ENCODE assay signal across 22 cellular contexts in genomic region chr14:58216544-58216943, GRCh38. TPM values are rescaled to one million over a fixed set of nuclear protein-coding genes. Genes with fewer than 3 reads are reported as not detected.
DNase-seq lines count a peak whose midpoint lies in the region; ATAC-seq, FAIRE-seq and TF ChIP-seq lines count a peak whose summit lies in the region.
"Had no signal": no experiment of that assay in that cellular context is flagged by ENCODE, and none has a peak within 500 bp of the region (broad histone marks: within the 10 kb centered on the region; RNA-seq: fewer than 3 reads in every experiment).

No MANE protein-coding gene starts in this region.

- no peaks in the 10 kb centered on the region for H3K9me2 ChIP-seq in hepatocyte (replicated peaks; ENCODE audit: insufficient read depth)

- H3K27me3 Mint-ChIP-seq in chondrocyte (ENCODE audit: low read depth) (no peaks in the 10 kb centered on the region), nephron progenitor cell (ENCODE audit: low read depth, poor library complexity) (no peaks in the 10 kb centered on the region)
- H3K27me3 Mint-ChIP-seq: activated CD8-positive, alpha-beta memory T cell treated with anti-CD3 and anti-CD28 coated beads, Interleukin-2, amount 10 ng/mL, durations not matched to agents 7 days and 5 days; brain had no signal

- H4K20me1 ChIP-seq in hepatocyte (ENCODE audit: insufficient read depth, poor library complexity, severe bottlenecking): no peaks in the 10 kb centered on the region
- H4K20me1 ChIP-seq: BLaER1 had no signal

- no peaks in the 10 kb centered on the region for H3K36me3 ChIP-seq in hepatocyte (replicated peaks; ENCODE audit: insufficient read depth, low read depth)

- peak; percentile 46 for FAIRE-seq in D721Med (lab: Jason Lieb, UNC)

- H3K4me3 Mint-ChIP-seq in chondrocyte (ENCODE audit: unreplicated experiment) (no peak overlapping the region), nephron progenitor cell (no peak overlapping the region)
- H3K4me3 Mint-ChIP-seq: activated CD8-positive, alpha-beta memory T cell treated with anti-CD3 and anti-CD28 coated beads, Interleukin-2, amount 10 ng/mL, durations not matched to agents 7 days and 5 days; brain; stimulated activated effector memory CD8-positive, alpha-beta T cell treated with anti-CD3 and anti-CD28 coated beads, Interleukin-12 subunit alpha, Interleukin-12 subunit beta, amount 100 ng/mL, for 72 hours had no signal

- peak overlapping the region; percentile 42 for H3K27ac Mint-ChIP-seq in chondrocyte (ENCODE audit: unreplicated experiment)
- H3K27ac Mint-ChIP-seq in nephron progenitor cell: peak overlapping the region; percentile 52
- H3K27ac Mint-ChIP-seq: activated CD8-positive, alpha-beta memory T cell treated with anti-CD3 and anti-CD28 coated beads, Interleukin-2, amount 10 ng/mL, durations not matched to agents 7 days and 5 days; stimulated activated effector memory CD8-positive, alpha-beta T cell treated with anti-CD3 and anti-CD28 coated beads, Interleukin-12 subunit alpha, Interleukin-12 subunit beta, amount 100 ng/mL, for 72 hours had no signal

- no peaks in the 10 kb centered on the region for H3K9me3 ChIP-seq in hepatocyte (ENCODE audit: low read depth)
- H3K9me3 ChIP-seq: BLaER1, spleen, tibial artery had no signal

- H2AFZ ChIP-seq in hepatocyte: no peak overlapping the region
- H2AFZ ChIP-seq: parathyroid adenoma had no signal

- no peak overlapping the region for H3K4me3 ChIP-seq in hepatocyte
- H3K4me3 ChIP-seq: BLaER1, spleen, tibial artery had no signal

- no peaks in the 10 kb centered on the region for H3K27me3 ChIP-seq in hepatocyte
- H3K27me3 ChIP-seq: BLaER1, spleen, tibial artery had no signal

- H3K36me3 Mint-ChIP-seq in chondrocyte (ENCODE audit: low read depth) (peaks cover 25% of the 10 kb centered on the region), nephron progenitor cell (ENCODE audit: low read depth) (peaks cover 55% of the 10 kb centered on the region)

- no peak overlapping the region for H3K27ac ChIP-seq in hepatocyte
- H3K27ac ChIP-seq: BLaER1, parathyroid adenoma, spleen, tibial artery had no signal

- no peaks in the 10 kb centered on the region for H3K79me2 ChIP-seq in hepatocyte
- H3K79me2 ChIP-seq: parathyroid adenoma had no signal

- DNase-seq in D721Med (ENCODE audit: insufficient read length, low spot score): peak; percentile 43
- DNase-seq in LHCN-M2 (ENCODE audit: low read depth): peak; percentile 66
- DNase-seq in chondrocyte (ENCODE audit: low spot score): no peak
- DNase-seq in nephron progenitor cell: no peak
- no peak for DNase-seq in Kasumi-1 (lab: John Stamatoyannopoulos, UW)
- DNase-seq in NK-92 (lab: John Stamatoyannopoulos, UW; ENCODE audit: unreplicated experiment): no peak
- no peak for DNase-seq in hepatocyte (ENCODE audit: low spot score)
- DNase-seq: activated CD8-positive, alpha-beta memory T cell treated with anti-CD3 and anti-CD28 coated beads, Interleukin-2, amount 10 ng/mL, durations not matched to agents 7 days and 5 days; activated gamma-delta T cell treated with Interleukin-2 at 50 U/mL for 16 hours; DMS53; erythroblast; left colon; NCI-H1417 treated with DMSO at 0.1 percent for 48 hours; NK-92 treated with Interleukin-12 subunit alpha and Interleukin-12 subunit beta, amount 100 ng/mL, for 24 hours; SHP77; spleen; tibial artery had no signal

- H3K4me1 ChIP-seq in hepatocyte (ENCODE audit: insufficient read depth): no peaks in the 10 kb centered on the region
- H3K4me1 ChIP-seq: BLaER1, parathyroid adenoma, spleen, tibial artery had no signal

- H3K9me3 Mint-ChIP-seq in chondrocyte (ENCODE audit: low read depth) (peaks cover 3% of the 10 kb centered on the region), nephron progenitor cell (peaks cover 4% of the 10 kb centered on the region)
- H3K9me3 Mint-ChIP-seq: stimulated activated effector memory CD8-positive, alpha-beta T cell treated with anti-CD3 and anti-CD28 coated beads, Interleukin-12 subunit alpha, Interleukin-12 subunit beta, amount 100 ng/mL, for 72 hours had no signal

- 92% methylated on average over 2 of the region's 2 CpGs for WGBS in hepatocyte (ENCODE audit: low lambda C conversion rate, missing lambda C conversion rate)

- no peak for TF ChIP-seq CTCF in D721Med (IDR thresholded peaks at IDR 0.05; ENCODE audit: insufficient read depth, missing control alignments)
- TF ChIP-seq CTCF in chondrocyte (IDR thresholded peaks at IDR 0.05): no peak
- no peak for TF ChIP-seq CTCF in nephron progenitor cell (IDR thresholded peaks at IDR 0.05)
- TF ChIP-seq CTCF in hepatocyte (IDR thresholded peaks at IDR 0.05; ENCODE audit: poor library complexity): no peak

- H3K4me1 Mint-ChIP-seq in chondrocyte (ENCODE audit: low read depth): peaks cover 17% of the 10 kb centered on the region
- no peaks in the 10 kb centered on the region for H3K4me1 Mint-ChIP-seq in nephron progenitor cell
- H3K4me1 Mint-ChIP-seq: brain had no signal

- ATAC-seq in GM19035 (IDR thresholded peaks at IDR 0.05; ENCODE audit: unreplicated experiment): no peak
- ATAC-seq: activated CD8-positive, alpha-beta memory T cell treated with anti-CD3 and anti-CD28 coated beads, Interleukin-2, amount 10 ng/mL, durations not matched to agents 7 days and 5 days; left colon; stimulated activated effector memory CD8-positive, alpha-beta T cell treated with anti-CD3 and anti-CD28 coated beads, Interleukin-12 subunit alpha, Interleukin-12 subunit beta, amount 100 ng/mL, for 72 hours had no signal

- no peak overlapping the region for H3K4me2 ChIP-seq in hepatocyte
- H3K4me2 ChIP-seq: BLaER1 had no signal

RNA-seq across cellular contexts. Expression of gene ACTR10, which starts 16.6 kb away (rescaled TPM):
- total RNA-seq in LHCN-M2 (2014; rRNA removed): 78.2 and 83.3 TPM in 2 replicates
- 68.4 TPM for polyA plus RNA-seq in LHCN-M2 (2012)
- total RNA-seq in chondrocyte: 92.8 to 98.7 TPM (median 98.6 TPM) in 3 replicates
- 106 and 120 TPM in 2 replicates for total RNA-seq in hepatocyte
- 112 and 118 TPM in 2 replicates for polyA plus RNA-seq in hepatocyte

RNA-seq across cellular contexts. Expression of gene PSMA3, which starts 28.1 kb away (rescaled TPM):
- total RNA-seq in LHCN-M2 (2014; rRNA removed) (82.1 and 104 TPM in 2 replicates), chondrocyte (132 to 162 TPM (median 136 TPM) in 3 replicates), hepatocyte (96.2 and 152 TPM in 2 replicates)
- 92.0 TPM for polyA plus RNA-seq in LHCN-M2 (2012)
- 174 and 186 TPM in 2 replicates for polyA plus RNA-seq in hepatocyte

Comparison
In these comparisons a context has a peak if more than half of its experiments do, and no peak if none do; other contexts are left out.
1. DNase-seq: peak in D721Med (single experiment) and LHCN-M2 (single experiment); none in chondrocyte (single experiment), nephron progenitor cell (single experiment), Kasumi-1 (0 of 2), NK-92 (single experiment) and hepatocyte (single experiment).